Comparison of ENCODE assay signal across 17 cellular contexts in the genomic region with DNA sequence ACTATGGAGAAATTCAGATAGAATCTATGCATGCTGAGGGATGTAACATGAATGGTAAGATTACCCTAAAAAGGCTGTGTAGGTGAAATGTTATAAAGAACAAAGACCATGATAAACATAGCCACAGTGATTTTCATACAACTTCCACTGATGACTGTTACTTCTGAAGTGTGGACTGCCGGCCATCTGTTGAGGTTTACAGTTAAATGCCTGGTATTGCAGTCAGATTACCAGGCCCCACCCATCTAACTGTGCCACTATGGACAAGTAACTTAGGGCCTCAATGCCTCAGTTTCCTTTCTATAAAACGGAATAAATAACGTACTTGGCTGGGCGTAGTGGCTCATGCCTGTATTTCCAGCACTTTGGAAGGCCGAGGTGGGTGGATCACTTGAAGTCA.
"Had no signal": no experiment of that assay in that cellular context is flagged by ENCODE, and none has a peak within 500 bp of the region (broad histone marks: within the 10 kb centered on the region; RNA-seq: fewer than 3 reads in every experiment).

No MANE protein-coding gene starts in this region.

- H3K4me3 ChIP-seq: esophagus muscularis mucosa, hepatocyte, mucosa of descending colon, neural progenitor cell, pancreas, smooth muscle cell, thyroid gland had no signal

- H3K79me2 ChIP-seq: hepatocyte had no signal

- H3K27ac ChIP-seq: epithelial cell of prostate, esophagus muscularis mucosa, hepatocyte, neural progenitor cell, pancreas, thyroid gland had no signal

- FAIRE-seq: pancreas, urothelium cell line had no signal

- H3K4me1 ChIP-seq: pancreas, thyroid gland had no signal

- DNase-seq: effector memory CD8-positive, alpha-beta T cell; foreskin melanocyte; head of caudate nucleus; kidney glomerular epithelial cell; mucosa of descending colon; nucleus accumbens; pancreas; right cardiac atrium; stimulated activated CD4-positive, alpha-beta T cell treated with anti-CD3 and anti-CD28 coated beads, Interleukin-2, amount 100 ng/mL, for 48 hours; stimulated activated naive CD4-positive, alpha-beta T cell treated with Interleukin-2 at 50 U/mL for 16 hours; thyroid gland had no signal

- H3K9ac ChIP-seq: neural progenitor cell had no signal

- H3K9me3 ChIP-seq: esophagus muscularis mucosa, mucosa of descending colon, pancreas, thyroid gland had no signal

- H3K36me3 ChIP-seq: esophagus muscularis mucosa, neural progenitor cell, pancreas, thyroid gland had no signal

- H2AFZ ChIP-seq: hepatocyte, neural progenitor cell had no signal

- H3K4me2 ChIP-seq: hepatocyte, neural progenitor cell, smooth muscle cell had no signal

- H3K27me3 ChIP-seq: esophagus muscularis mucosa, hepatocyte, neural progenitor cell, pancreas, thyroid gland had no signal
